In genomic region chr10:59773088-59773487, GRCh38 we compare ENCODE assay signal across 34 cellular contexts. TPM values are rescaled to one million over a fixed set of nuclear protein-coding genes. Genes with fewer than 3 reads are reported as not detected.
"Had no signal": no experiment of that assay in that cellular context is flagged by ENCODE, and none has a peak within 500 bp of the region (broad histone marks: within the 10 kb centered on the region; RNA-seq: fewer than 3 reads in every experiment).

No MANE protein-coding gene starts in this region.

- H3K9me3 ChIP-seq: ovary, psoas muscle, right lobe of liver, sigmoid colon, thoracic aorta, thyroid gland, vagina had no signal

- H3K27ac ChIP-seq: neural progenitor cell, ovary, parathyroid adenoma, psoas muscle, right lobe of liver, sigmoid colon, spleen, thoracic aorta, thyroid gland, tibial nerve, upper lobe of left lung, vagina had no signal

- H3K4me3 ChIP-seq: neural progenitor cell, ovary, psoas muscle, right lobe of liver, sigmoid colon, smooth muscle cell, spleen, thoracic aorta, thyroid gland, tibial nerve, upper lobe of left lung, vagina had no signal

- ATAC-seq: natural killer cell; psoas muscle; right cardiac atrium; right lobe of liver; stimulated activated memory B cell treated with anti-CD40 and anti-IgM and Interleukin-4, amounts not matched to agents 10 μg/mL and 1 μg/mL and 100 μg/mL, for 72 hours; stimulated activated naive CD8-positive, alpha-beta T cell treated with anti-CD3 and anti-CD28 coated beads, Interleukin-15, amount 100 ng/mL, for 72 hours; stimulated activated naive CD8-positive, alpha-beta T cell treated with anti-CD3 and anti-CD28 coated beads, Interleukin-15, Interleukin-2, amounts not matched to agents 100 U/mL and 50 U/mL, for 24 hours had no signal

- DNase-seq: natural killer cell; occipital lobe; ovary; posterior cingulate gyrus; psoas muscle; right cardiac atrium; right lobe of liver; sigmoid colon; spleen; stimulated activated CD4-positive, alpha-beta T cell treated with anti-CD3 and anti-CD28 coated beads, Interleukin-12 subunit alpha, Interleukin-12 subunit beta, amount 100 ng/mL, for 4 hours; stimulated activated CD4-positive, alpha-beta T cell treated with anti-CD3 and anti-CD28 coated beads, Interleukin-1b, Interleukin-23, amount 100 ng/mL, for 48 hours; stimulated activated CD4-positive, alpha-beta T cell treated with anti-CD3 and anti-CD28 coated beads, Interleukin-4, amount 100 ng/mL, for 1 hour; stimulated activated CD4-positive, alpha-beta T cell treated with anti-CD3 and anti-CD28 coated beads, Interleukin-4, amount 100 ng/mL, for 4 hours; stimulated activated CD8-positive, alpha-beta memory T cell treated with anti-CD3 and anti-CD28 coated beads, Interleukin-4, amount 100 ng/mL, for 48 hours; stimulated activated naive CD4-positive, alpha-beta T cell; stimulated activated naive CD8-positive, alpha-beta T cell treated with anti-CD3 and anti-CD28 coated beads, Interleukin-15, amount 100 ng/mL, for 72 hours; stimulated activated naive CD8-positive, alpha-beta T cell treated with anti-CD3 and anti-CD28 coated beads, Interleukin-15, Interleukin-2, amounts not matched to agents 100 U/mL and 50 U/mL, for 24 hours; substantia nigra; thyroid gland; trophoblast cell; upper lobe of left lung had no signal

- H3K36me3 ChIP-seq: neural progenitor cell, ovary, right lobe of liver, sigmoid colon, spleen, thoracic aorta, thyroid gland, tibial nerve, upper lobe of left lung, vagina had no signal

- H3K4me1 ChIP-seq: neural progenitor cell, parathyroid adenoma, psoas muscle, right lobe of liver, sigmoid colon, spleen, thyroid gland, tibial nerve, upper lobe of left lung, vagina had no signal

- H3K27me3 ChIP-seq: neural progenitor cell, ovary, right lobe of liver, sigmoid colon, spleen, thyroid gland, tibial nerve, upper lobe of left lung, vagina had no signal

- FAIRE-seq: urothelium cell line had no signal

RNA-seq across cellular contexts. Expression of gene MRLN, which starts 19.8 kb away (rescaled TPM):
- total RNA-seq: natural killer cell, occipital lobe, osteoblast, progenitor cell of endocrine pancreas, renal cortical epithelial cell, right cardiac atrium, right lobe of liver, sigmoid colon, smooth muscle cell, spleen, thoracic aorta, thyroid gland, tibial nerve, ureter, vagina had no signal
- polyA plus RNA-seq: neural cell, ovary, right cardiac atrium, sigmoid colon, smooth muscle cell, spleen had no signal
